Comparison of ENCODE assay signal across 7 cellular contexts in the genomic region with DNA sequence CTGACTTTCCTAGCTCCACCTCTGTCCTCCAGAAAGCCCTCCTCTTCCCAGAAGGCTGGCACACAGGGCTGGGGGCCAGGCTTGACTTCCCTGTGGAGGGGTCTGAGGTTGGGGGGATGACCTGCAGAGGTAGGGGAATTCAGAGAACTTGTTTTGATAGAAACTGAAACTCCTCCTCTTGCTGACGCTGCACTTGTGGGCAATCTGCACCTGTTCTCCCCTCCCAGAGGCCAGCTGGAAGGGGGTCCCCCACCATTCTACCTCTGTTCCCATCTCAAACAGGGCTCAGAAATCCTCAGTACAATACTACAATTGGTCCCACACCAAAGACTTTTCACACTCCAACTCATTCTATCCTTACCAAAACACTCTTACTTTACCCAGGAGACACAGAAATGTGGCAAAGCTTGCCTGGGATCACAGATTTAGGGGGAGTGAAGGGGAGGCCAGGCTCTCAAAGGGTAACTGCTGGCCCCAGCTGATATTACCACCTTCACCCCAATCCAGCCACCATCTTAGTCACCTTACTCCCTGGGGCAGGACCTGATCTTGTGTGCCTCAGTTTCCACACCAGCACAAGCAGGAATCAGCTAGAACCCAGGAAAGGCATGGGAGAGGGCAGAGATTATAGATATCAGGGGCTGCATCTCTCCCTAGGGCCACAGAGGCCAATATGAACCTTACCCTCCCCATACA. TPM values are rescaled to one million over a fixed set of nuclear protein-coding genes. Genes with fewer than 3 reads are reported as not detected.
DNase-seq lines count a peak whose midpoint lies in the region; ATAC-seq and TF ChIP-seq lines count a peak whose summit lies in the region.

No MANE protein-coding gene starts in this region.

- no peak overlapping the region for H3K27ac ChIP-seq in vagina

- peak; percentile 45 for DNase-seq in activated effector memory CD4-positive, alpha-beta T cell treated with Interleukin-2 at 50 U/mL for 16 hours
- peak; percentile 58 for DNase-seq in stimulated activated CD8-positive, alpha-beta memory T cell treated with anti-CD3 and anti-CD28 coated beads, Interleukin-4, amount 100 ng/mL, for 24 hours (ENCODE audit: low read depth)
- DNase-seq in hepatic stellate cell (ENCODE audit: low spot score) (no peak), anterior cingulate cortex (lab: John Stamatoyannopoulos, UW) (no peak), vagina (ENCODE audit: extremely low spot score in 2 of 2) (no peak)

- H3K36me3 ChIP-seq in vagina = peaks cover 0 to 8% of the 10 kb centered on the region in 2 donors

- H3K4me3 ChIP-seq in vagina = no peak overlapping the region

- intact Hi-C loops in vagina (cut with DNase I) = no loop called here

- H3K9me3 ChIP-seq in vagina = no peaks in the 10 kb centered on the region

- peaks cover 21% of the 10 kb centered on the region for H3K4me1 ChIP-seq in vagina

- no peak for TF ChIP-seq CTCF in vagina (IDR thresholded peaks at IDR 0.05)

- H3K27me3 ChIP-seq in vagina = no peaks in the 10 kb centered on the region

- ATAC-seq in GM19468 (IDR thresholded peaks at IDR 0.05; ENCODE audit: extremely low read depth, unreplicated experiment) = peak; percentile 57
- peak; percentile 32 for ATAC-seq in HG03469 (IDR thresholded peaks at IDR 0.05; ENCODE audit: unreplicated experiment)

- no peak for TF ChIP-seq POLR2A in vagina (IDR thresholded peaks at IDR 0.05)

RNA-seq across cellular contexts. Expression of a gene that starts 18.5 kb away (rescaled TPM):
- total RNA-seq in vagina = 44.7 TPM

RNA-seq across cellular contexts. Expression of a gene that starts 20.0 kb away (rescaled TPM):
- 11.5 TPM for total RNA-seq in vagina

RNA-seq across cellular contexts. Expression of a gene that starts 27.4 kb away (rescaled TPM):
- total RNA-seq in vagina = 7.1 TPM

RNA-seq across cellular contexts. Expression of a gene that starts 32.8 kb away (rescaled TPM):
- 2.0 TPM for total RNA-seq in vagina

RNA-seq across cellular contexts. Expression of a gene that starts 41.1 kb away (rescaled TPM):
- total RNA-seq in vagina = 67.5 TPM

Comparison
In these comparisons a context has a peak if more than half of its experiments do, and no peak if none do; other contexts are left out.
1. DNase-seq: peak in activated effector memory CD4-positive, alpha-beta T cell treated with Interleukin-2 at 50 U/mL for 16 hours (single experiment) and stimulated activated CD8-positive, alpha-beta memory T cell treated with anti-CD3 and anti-CD28 coated beads, Interleukin-4, amount 100 ng/mL, for 24 hours (single experiment); none in hepatic stellate cell (single experiment), anterior cingulate cortex (0 of 58) and vagina (0 of 2).